ENCODE assay signal across 17 cellular contexts in the genomic region with DNA sequence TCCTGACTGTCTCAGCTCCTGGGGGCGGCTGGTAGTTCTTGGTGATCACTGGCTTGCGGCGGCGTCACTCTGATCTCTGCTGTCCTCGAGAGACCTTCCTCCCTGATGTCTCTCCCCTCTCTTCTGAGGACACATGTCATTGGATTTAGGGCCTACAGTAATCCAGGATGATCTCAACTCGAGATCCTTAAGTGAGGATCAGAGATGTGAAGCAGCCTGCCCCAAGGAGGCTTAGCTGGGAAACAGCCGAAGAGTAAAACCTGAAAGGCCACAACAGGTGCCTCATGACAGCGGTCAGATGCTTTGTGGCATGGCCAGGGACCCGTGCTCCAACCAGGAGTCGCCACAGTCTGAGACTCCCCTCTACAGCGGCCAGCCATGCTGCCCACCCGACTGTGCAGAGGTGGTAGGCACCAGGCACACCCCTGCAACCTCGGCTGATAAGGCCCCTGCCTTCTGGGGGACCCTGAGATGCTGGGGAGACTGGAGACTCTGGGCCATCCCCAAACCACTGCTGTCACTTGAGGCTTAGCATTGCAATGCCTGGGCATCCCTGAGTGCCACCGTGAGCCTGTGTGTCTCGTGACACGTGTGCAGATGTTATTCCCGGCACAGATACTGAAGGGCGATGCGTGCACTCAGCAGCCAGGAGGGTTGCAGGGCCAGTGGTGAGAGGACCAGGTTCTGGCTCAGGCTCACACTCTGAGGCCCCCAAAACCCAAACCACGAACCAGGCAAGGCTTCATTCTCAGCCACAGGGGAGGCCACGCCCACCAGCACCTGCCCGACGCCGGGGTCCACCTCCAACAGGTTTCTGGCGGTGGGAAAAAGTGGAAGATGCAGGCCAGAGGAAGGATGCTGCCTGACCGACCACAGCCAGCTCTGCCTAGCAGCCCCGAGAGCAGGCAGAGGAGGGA. TPM values are rescaled to one million over a fixed set of nuclear protein-coding genes. Genes with fewer than 3 reads are reported as not detected.
DNase-seq lines count a peak whose midpoint lies in the region; ATAC-seq, FAIRE-seq and TF ChIP-seq lines count a peak whose summit lies in the region.
"Had no signal": no experiment of that assay in that cellular context is flagged by ENCODE, and none has a peak within 500 bp of the region (broad histone marks: within the 10 kb centered on the region; RNA-seq: fewer than 3 reads in every experiment).

No MANE protein-coding gene starts in this region.

- no peak overlapping the region for H4K91ac ChIP-seq in H1 (replicated peaks; ENCODE audit: insufficient read length, low read length)

- no peaks in the 10 kb centered on the region for H3K23me2 ChIP-seq in H1 (ENCODE audit: low read depth, low read length)

- WGBS in H1 (ENCODE audit: extremely low coverage in 1 of 2, insufficient coverage in 1 of 2, insufficient read length in 1 of 2, insufficient replicate concordance in 2 of 2, low coverage in 1 of 2, low lambda C conversion rate in 2 of 2, missing lambda C conversion rate in 1 of 2), 2 experiments = 81% methylated on average over 27 of the region's 27 CpGs; no CpG with 5 or more reads in 1 of the 2 experiments

- FAIRE-seq in H1 (lab: Jason Lieb, UNC) = no peak
- FAIRE-seq: G401.6 had no signal

- CTCF ChIA-PET in H1 (lab: Charles Lee; ENCODE audit: partially characterized antibody) = interaction anchor here (1.1 to 7.2 kb wide), 5 partner anchors 15 to 71 kb away, joined by 3 to 80 read pairs (median 5); no protein-coding TSS in a partner anchor

- TF ChIP-seq RAD21 in H1 (IDR thresholded peaks at IDR 0.05 in 1 of 2, conservative IDR thresholded peaks at IDR 0.05 in 1 of 2; ENCODE audit: low read depth in 2 of 2, low read length in 2 of 2) = no peak

- H2AK5ac ChIP-seq in H1 (ENCODE audit: low read depth, low read length) = no peak overlapping the region; the same call in 1 of the 2 replicates

- in situ Hi-C loops in gastrocnemius medialis (cut with MboI; ENCODE audit: low sequenced_read_pairs in 4 of 4) = no loop called here

- H3K36me3 ChIP-seq in H1 (ENCODE audit: control insufficient read depth in 2 of 4, insufficient read depth in 4 of 4, low read length in 3 of 4) = no peaks in the 10 kb centered on the region
- H3K36me3 ChIP-seq in gastrocnemius medialis = no peaks in the 10 kb centered on the region
- H3K36me3 ChIP-seq: HAP-1, MG63 had no signal

- TF ChIP-seq EP300 in H1 (IDR thresholded peaks at IDR 0.05; ENCODE audit: borderline replicate concordance in 1 of 2, low read depth in 2 of 2, low read length in 2 of 2) = no peak

- H3K79me1 ChIP-seq in H1 (ENCODE audit: low read depth, low read length) = no peaks in the 10 kb centered on the region

- H3K23ac ChIP-seq in H1 (ENCODE audit: insufficient read length) = no peak overlapping the region

- DNase-seq in D341Med (ENCODE audit: low spot score) = peak; percentile 87
- DNase-seq in NCI-H524 (lab: John Stamatoyannopoulos, UW) = peak; percentile 91 to 98
- DNase-seq in H1 (ENCODE audit: low read depth in 1 of 2, low spot score in 2 of 2) = no peak
- peak; percentile 66 to 79 for DNase-seq in gastrocnemius medialis
- no peak for DNase-seq in DMS79 treated with DMSO at 0.1 percent for 48 hours (lab: John Stamatoyannopoulos, UW)
- no peak for DNase-seq in glomerular visceral epithelial cell (ENCODE audit: extremely low spot score)
- DNase-seq in islet precursor cell = no peak
- DNase-seq: C1 segment of cervical spinal cord, Kasumi-1, MG63, NCI-H1048, NCI-H1436, NCI-H2029, NCI-H2171 had no signal

- H3K27me3 ChIP-seq in H1 (replicated peaks in 1 of 4; ENCODE audit: control insufficient read depth in 3 of 4, extremely low read depth in 1 of 4, insufficient read depth in 3 of 4, low read length in 3 of 4) (peaks cover 0 to 2% (median 0%) of the 10 kb centered on the region in 4 experiments; a peak in 1 of 7 replicates), gastrocnemius medialis (no peaks in the 10 kb centered on the region)
- H3K27me3 ChIP-seq: MG63 had no signal

- TF ChIP-seq POLR2A in H1 (IDR thresholded peaks at IDR 0.05; ENCODE audit: control extremely low read depth in 1 of 2, low read depth in 2 of 2, low read length in 2 of 2) (no peak), gastrocnemius medialis (IDR thresholded peaks at IDR 0.05) (peak; percentile 51 to 78)

- TF ChIP-seq CTCF in H1 (IDR thresholded peaks at IDR 0.05; ENCODE audit: control extremely low read depth in 1 of 3, insufficient read depth in 1 of 3, low read depth in 1 of 3, low read length in 3 of 3) (no peak), gastrocnemius medialis (IDR thresholded peaks at IDR 0.05 in 4 of 5, conservative IDR thresholded peaks at IDR 0.05 in 1 of 5) (peak in 1 of 5 experiments; percentile 7)

- H4K8ac ChIP-seq in H1 (ENCODE audit: extremely low read depth, insufficient read depth, low read length) = no peak overlapping the region; the same call in 1 of the 2 replicates

- no peak overlapping the region for H2BK5ac ChIP-seq in H1 (ENCODE audit: low read depth, low read length)

- H4K5ac ChIP-seq in H1 (ENCODE audit: insufficient read length, low read depth, low read length) = no peak overlapping the region

- H4K20me1 ChIP-seq in H1 (replicated peaks in 1 of 2; ENCODE audit: control insufficient read depth in 1 of 2, insufficient read depth in 2 of 2, low read length in 2 of 2) = peaks cover 0 to 2% of the 10 kb centered on the region in 2 experiments

- no peak overlapping the region for H2BK120ac ChIP-seq in H1 (replicated peaks; ENCODE audit: low read depth, low read length)

- H3K14ac ChIP-seq in H1 (ENCODE audit: insufficient read length) = no peak overlapping the region

- no peak overlapping the region for H3K27ac ChIP-seq in H1 (ENCODE audit: low read depth, low read length)
- H3K27ac ChIP-seq in gastrocnemius medialis = peak overlapping the region; percentile 90 to 98 (median 96)

- ATAC-seq in gastrocnemius medialis = peak; percentile 6 to 34
- ATAC-seq: Panc1 had no signal

- no peak overlapping the region for H2BK20ac ChIP-seq in H1 (ENCODE audit: low read length)

- intact Hi-C loops in gastrocnemius medialis (cut with DNase I; ENCODE audit: low total_unique reads) = loop anchor here (2.0 to 10.0 kb wide), 2 partner anchors 31 to 599 kb away; a partner anchor contains a TSS

- H3K4me1 ChIP-seq in H1 (replicated peaks in 1 of 4; ENCODE audit: control insufficient read depth in 3 of 4, insufficient read depth in 4 of 4, low read length in 3 of 4) (peaks cover 11 to 22% (median 19%) of the 10 kb centered on the region in 4 experiments), gastrocnemius medialis (peaks cover 49 to 53% of the 10 kb centered on the region in 2 donors)
- H3K4me1 ChIP-seq: HAP-1 had no signal

- H3K4me3 ChIP-seq in H1 (ENCODE audit: extremely low read depth in 1 of 4, insufficient read depth in 2 of 4, low read depth in 3 of 4, low read length in 4 of 4) (no peak overlapping the region), gastrocnemius medialis (no peak overlapping the region)
- H3K4me3 ChIP-seq: HAP-1, MG63 had no signal

- no peak overlapping the region for H2BK15ac ChIP-seq in H1 (ENCODE audit: low read length)

- H3K9me3 ChIP-seq in H1 (ENCODE audit: insufficient read depth in 2 of 2, low read depth in 1 of 2, low read length in 1 of 2) (no peaks in the 10 kb centered on the region), gastrocnemius medialis (no peaks in the 10 kb centered on the region)
- H3K9me3 ChIP-seq: HAP-1, MG63 had no signal

- POLR2A ChIA-PET in H1 (lab: Charles Lee; ENCODE audit: partially characterized antibody) = interaction anchor here (0.7 kb wide), 1 partner anchor 10 kb away, joined by 3 read pairs; no protein-coding TSS in a partner anchor

- H3K4ac ChIP-seq in H1 (replicated peaks; ENCODE audit: insufficient read length, low read depth, low read length) = peak overlapping the region; percentile 32

- H3K9ac ChIP-seq in H1 (replicated peaks in 1 of 4; ENCODE audit: extremely low read depth in 1 of 4, low read depth in 3 of 4, low read length in 3 of 4) = no peak overlapping the region

- no peak overlapping the region for H2AFZ ChIP-seq in H1 (ENCODE audit: low read length)

- peak overlapping the region; percentile 60; the same call in 1 of the 2 replicates for H2BK12ac ChIP-seq in H1 (ENCODE audit: low read depth, low read length)

- H3K18ac ChIP-seq in H1 (ENCODE audit: extremely low read depth, low read length) = no peak overlapping the region

- H3K79me2 ChIP-seq in H1 (ENCODE audit: control insufficient read depth in 1 of 2, insufficient read depth in 2 of 2, low read length in 2 of 2) = no peaks in the 10 kb centered on the region

- no peak overlapping the region for H3K4me2 ChIP-seq in H1 (ENCODE audit: insufficient read depth in 1 of 2, low read depth in 2 of 2, low read length in 2 of 2)

- H3K56ac ChIP-seq in H1 (replicated peaks; ENCODE audit: insufficient read length, low read depth, low read length) = no peak overlapping the region

TF ChIP-seq in H1, 55 proteins besides CTCF, POLR2A, EP300 and RAD21 (continues in another document):
- TF ChIP-seq SP1 (IDR thresholded peaks at IDR 0.05; ENCODE audit: low read depth, low read length) (no peak), CTBP2 (IDR thresholded peaks at IDR 0.05; ENCODE audit: borderline replicate concordance, insufficient read depth, insufficient read length, low read length) (no peak), KDM5A (IDR thresholded peaks at IDR 0.05; ENCODE audit: low read length) (no peak), YY1 (IDR thresholded peaks at IDR 0.05; ENCODE audit: low read depth, low read length) (no peak), CREB1 (IDR thresholded peaks at IDR 0.05) (no peak), CBX5 (IDR thresholded peaks at IDR 0.05; ENCODE audit: low read depth, low read length) (no peak), RNF2 (IDR thresholded peaks at IDR 0.05; ENCODE audit: borderline replicate concordance, low read depth, low read length, missing control alignments, poor library complexity, severe bottlenecking) (no peak), EGR1 (IDR thresholded peaks at IDR 0.05; ENCODE audit: borderline replicate concordance, low read depth, low read length) (no peak)
- TF ChIP-seq, protein P1, sequence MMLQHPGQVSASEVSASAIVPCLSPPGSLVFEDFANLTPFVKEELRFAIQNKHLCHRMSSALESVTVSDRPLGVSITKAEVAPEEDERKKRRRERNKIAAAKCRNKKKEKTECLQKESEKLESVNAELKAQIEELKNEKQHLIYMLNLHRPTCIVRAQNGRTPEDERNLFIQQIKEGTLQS (IDR thresholded peaks at IDR 0.05; ENCODE audit: insufficient read depth, low read depth, low read length) = no peak

RNA-seq across cellular contexts. Expression of a gene that starts 30.2 kb away (rescaled TPM):
- total RNA-seq in H1 (2021; fragmentation: NEBNext Ultra II Directional; extraction: Animal tissue kit (Norgen Biotek cat#: 25700)) = 35.7 and 41.0 TPM in 2 replicates
- polyA plus RNA-seq in H1 (2011; rRNA removed) = 26.4 and 44.4 TPM in 2 replicates
- polyA plus RNA-seq in H1 (2011; cell fraction: cytosol; rRNA removed) = 26.3 TPM
- 76.9 TPM for polyA plus RNA-seq in H1 (2011; cell fraction: nucleus; rRNA removed)
- polyA plus RNA-seq in H1 (2012, experiment 1 of 2) = 24.8 to 37.5 TPM (median 34.7 TPM) in 4 replicates
- polyA plus RNA-seq in H1 (2012, experiment 2 of 2) = 22.5 TPM
- polyA plus RNA-seq in H1 (2013, experiment 1 of 2) = 29.8 TPM
- 28.9 TPM for polyA plus RNA-seq in H1 (2013, experiment 2 of 2)
- polyA minus RNA-seq in H1 (2011; rRNA and poly(A)+ RNA removed) = 35.9 and 40.0 TPM in 2 replicates
- polyA minus RNA-seq in H1 (2011; cell fraction: cytosol; rRNA and poly(A)+ RNA removed) = 38.1 TPM
- 47.8 TPM for polyA minus RNA-seq in H1 (2011; cell fraction: nucleus; rRNA and poly(A)+ RNA removed)
- total RNA-seq in gastrocnemius medialis = 10 to 100 TPM; 24.5 to 56.5 (median 28.8) TPM

Comparison
In these comparisons a context has a peak if more than half of its experiments do, and no peak if none do; other contexts are left out.
1. DNase-seq: peak in D341Med (single experiment), NCI-H524 (2 of 2) and gastrocnemius medialis (2 of 2); none in H1 (0 of 2), DMS79 treated with DMSO at 0.1 percent for 48 hours (single experiment), glomerular visceral epithelial cell (single experiment) and islet precursor cell (single experiment).
2. POLR2A ChIP-seq: peak in gastrocnemius medialis (2 of 2); none in H1 (0 of 2).